Comparison of ENCODE assay signal across 27 cellular contexts in the genomic region with DNA sequence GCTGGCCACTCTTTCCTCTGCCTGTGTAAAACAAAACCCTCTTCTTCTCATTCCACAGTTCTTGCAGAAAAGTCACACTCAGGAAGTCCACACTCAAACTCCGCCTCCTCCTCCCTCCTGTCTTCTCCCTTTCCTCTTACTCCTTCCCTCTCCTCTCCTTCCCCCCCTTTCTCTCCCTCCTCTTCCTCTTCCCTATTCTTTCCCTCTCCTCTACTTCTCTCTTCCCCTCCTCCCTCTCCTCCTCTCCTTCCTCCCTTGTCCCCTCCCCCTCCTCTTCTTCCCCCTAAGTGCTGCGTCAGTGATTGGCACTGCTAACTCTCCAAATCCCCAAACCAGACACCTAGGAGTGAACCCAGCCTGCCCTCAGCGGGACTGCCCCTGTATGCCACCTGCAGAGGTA.
A peak's percentile ranks its signal among the peaks of the same experiment; 100 is the strongest.
DNase-seq lines count a peak whose midpoint lies in the region; ATAC-seq, FAIRE-seq and TF ChIP-seq lines count a peak whose summit lies in the region.
"Had no signal": no experiment of that assay in that cellular context is flagged by ENCODE, and none has a peak within 500 bp of the region (broad histone marks: within the 10 kb centered on the region; RNA-seq: fewer than 3 reads in every experiment).

No MANE protein-coding gene starts in this region.

- H3K56ac ChIP-seq in H1 (replicated peaks; ENCODE audit: insufficient read length, low read depth, low read length) = no peak overlapping the region

- TF ChIP-seq POLR2A in HepG2 (IDR thresholded peaks at IDR 0.05; ENCODE audit: insufficient read depth in 1 of 2, low read depth in 2 of 2, low read length in 2 of 2) (no peak), right lobe of liver (IDR thresholded peaks at IDR 0.05) (no peak), H1 (IDR thresholded peaks at IDR 0.05; ENCODE audit: control extremely low read depth in 1 of 2, low read depth in 2 of 2, low read length in 2 of 2) (no peak), gastrocnemius medialis (IDR thresholded peaks at IDR 0.05) (no peak)

- H3K36me3 ChIP-seq in HepG2 (replicated peaks in 1 of 2; ENCODE audit: control insufficient read depth in 1 of 2, insufficient read depth in 2 of 2, low read length in 2 of 2) = no peaks in the 10 kb centered on the region
- H3K36me3 ChIP-seq in right lobe of liver = no peaks in the 10 kb centered on the region
- H3K36me3 ChIP-seq in H1 (ENCODE audit: control insufficient read depth in 2 of 4, insufficient read depth in 4 of 4, low read length in 3 of 4) = no peaks in the 10 kb centered on the region
- H3K36me3 ChIP-seq in lower lobe of right lung = no peaks in the 10 kb centered on the region
- no peaks in the 10 kb centered on the region for H3K36me3 ChIP-seq in gastrocnemius medialis
- H3K36me3 ChIP-seq in GM23338 (ENCODE audit: insufficient read depth) = peaks cover 6% of the 10 kb centered on the region; the same call in 1 of the 2 replicates
- H3K36me3 ChIP-seq: MG63, SJCRH30 had no signal

- peak overlapping the region; percentile 69 for H3K4me2 ChIP-seq in HepG2 (ENCODE audit: low read depth, low read length)
- H3K4me2 ChIP-seq in H1 (ENCODE audit: insufficient read depth in 1 of 2, low read depth in 2 of 2, low read length in 2 of 2) = peak overlapping the region in 1 of 2 experiments; percentile 17; a peak in 1 of 4 replicates
- H3K4me2 ChIP-seq in GM23338 = no peak overlapping the region
- H3K4me2 ChIP-seq: PC-9 had no signal

- H2BK15ac ChIP-seq in H1 (ENCODE audit: low read length) = no peak overlapping the region

- H3K27me3 ChIP-seq in HepG2 (ENCODE audit: control insufficient read depth in 1 of 2, insufficient read depth in 2 of 2, low read length in 2 of 2) = no peaks in the 10 kb centered on the region
- no peaks in the 10 kb centered on the region for H3K27me3 ChIP-seq in right lobe of liver
- H3K27me3 ChIP-seq in H1 (replicated peaks in 1 of 4; ENCODE audit: control insufficient read depth in 3 of 4, extremely low read depth in 1 of 4, insufficient read depth in 3 of 4, low read length in 3 of 4) = no peaks in the 10 kb centered on the region
- H3K27me3 ChIP-seq in lower lobe of right lung (ENCODE audit: low read depth) = no peaks in the 10 kb centered on the region
- H3K27me3 ChIP-seq in gastrocnemius medialis = no peaks in the 10 kb centered on the region
- H3K27me3 ChIP-seq in GM23338 (ENCODE audit: insufficient read depth) = no peaks in the 10 kb centered on the region
- H3K27me3 ChIP-seq: MG63, SJCRH30 had no signal

- H3K23ac ChIP-seq in H1 (ENCODE audit: insufficient read length) = no peak overlapping the region

- POLR2A ChIA-PET in HepG2 (lab: Yijun Ruan, JAX) = no interaction called here
- POLR2A ChIA-PET in H1 (lab: Charles Lee; ENCODE audit: partially characterized antibody) = no interaction called here

- no peak for FAIRE-seq in HepG2 (lab: Jason Lieb, UNC)
- no peak for FAIRE-seq in H1 (lab: Jason Lieb, UNC)
- FAIRE-seq: GM12891 had no signal

- intact Hi-C loops in HepG2 (cut with micrococcal nuclease; ENCODE audit: unreplicated experiment) = no loop called here
- intact Hi-C loops in right lobe of liver (cut with DNase I) = no loop called here
- intact Hi-C loops in lower lobe of right lung (cut with DNase I) = no loop called here
- intact Hi-C loops in activated naive CD4-positive, alpha-beta T cell treated with anti-CD3 and anti-CD28 coated beads for 36 hours (cut with micrococcal nuclease) = no loop called here
- intact Hi-C loops in gastrocnemius medialis (cut with DNase I; ENCODE audit: low total_unique reads) = no loop called here

- H3K4me3 ChIP-seq in HepG2 (replicated peaks in 1 of 3; ENCODE audit: insufficient read depth in 1 of 3, low read depth in 2 of 3, low read length in 3 of 3) = peak overlapping the region in 1 of 3 experiments; percentile 39; a peak in 1 of 6 replicates
- H3K4me3 ChIP-seq in right lobe of liver = no peak overlapping the region
- no peak overlapping the region for H3K4me3 ChIP-seq in H1 (ENCODE audit: extremely low read depth in 1 of 4, insufficient read depth in 2 of 4, low read depth in 3 of 4, low read length in 4 of 4)
- no peak overlapping the region for H3K4me3 ChIP-seq in lower lobe of right lung
- no peak overlapping the region for H3K4me3 ChIP-seq in gastrocnemius medialis
- no peak overlapping the region for H3K4me3 ChIP-seq in GM23338
- H3K4me3 ChIP-seq: MG63, PC-9, SJCRH30 had no signal

- no peak overlapping the region for H3K14ac ChIP-seq in H1 (ENCODE audit: insufficient read length)

- H3K9ac ChIP-seq in HepG2 (ENCODE audit: insufficient read depth, low read depth, low read length) = no peak overlapping the region
- H3K9ac ChIP-seq in H1 (replicated peaks in 1 of 4; ENCODE audit: extremely low read depth in 1 of 4, low read depth in 3 of 4, low read length in 3 of 4) = no peak overlapping the region

- H3K4me1 Mint-ChIP-seq in activated naive CD4-positive, alpha-beta T cell treated with anti-CD3 and anti-CD28 coated beads for 36 hours (ENCODE audit: low read depth) = no peaks in the 10 kb centered on the region
- peaks cover 17% of the 10 kb centered on the region for H3K4me1 Mint-ChIP-seq in GM23338

- H4K20me1 ChIP-seq in HepG2 (ENCODE audit: insufficient read depth, low read length) = no peaks in the 10 kb centered on the region
- no peaks in the 10 kb centered on the region for H4K20me1 ChIP-seq in H1 (replicated peaks in 1 of 2; ENCODE audit: control insufficient read depth in 1 of 2, insufficient read depth in 2 of 2, low read length in 2 of 2)
- H4K20me1 ChIP-seq in GM23338 (replicated peaks; ENCODE audit: insufficient read depth) = no peaks in the 10 kb centered on the region

- no peak overlapping the region for H3K4ac ChIP-seq in H1 (replicated peaks; ENCODE audit: insufficient read length, low read depth, low read length)

- H3K27ac ChIP-seq in HepG2 (ENCODE audit: extremely low read length, insufficient read depth, low read length) (no peak overlapping the region), right lobe of liver (no peak overlapping the region), H1 (ENCODE audit: low read depth, low read length) (no peak overlapping the region), lower lobe of right lung (no peak overlapping the region), gastrocnemius medialis (no peak overlapping the region), GM23338 (ENCODE audit: low read depth) (no peak overlapping the region)
- H3K27ac ChIP-seq: 22Rv1, PC-9, SJCRH30 had no signal

- no peak overlapping the region for H4K5ac ChIP-seq in H1 (ENCODE audit: insufficient read length, low read depth, low read length)

- no TSS peak for BruUV-seq in HepG2 (replicated peaks; lab: Mats Ljungman, UMichigan)

- no peak overlapping the region for H3K4me3 Mint-ChIP-seq in activated naive CD4-positive, alpha-beta T cell treated with anti-CD3 and anti-CD28 coated beads for 36 hours
- H3K4me3 Mint-ChIP-seq in GM23338 = no peak overlapping the region
- H3K4me3 Mint-ChIP-seq: B cell; CD4-positive, alpha-beta T cell had no signal

- H2BK5ac ChIP-seq in H1 (ENCODE audit: low read depth, low read length) = no peak overlapping the region

- no peak overlapping the region for H2BK12ac ChIP-seq in H1 (ENCODE audit: low read depth, low read length)

- H3K27me3 Mint-ChIP-seq in activated naive CD4-positive, alpha-beta T cell treated with anti-CD3 and anti-CD28 coated beads for 36 hours (ENCODE audit: low read depth) = no peaks in the 10 kb centered on the region
- peaks cover 15% of the 10 kb centered on the region for H3K27me3 Mint-ChIP-seq in GM23338 (ENCODE audit: insufficient read depth, low read depth, poor library complexity)

- DNase-seq in HepG2 (ENCODE audit: low spot score) (no peak), right lobe of liver (no peak), H1 (ENCODE audit: low read depth in 1 of 2, low spot score in 2 of 2) (no peak), lower lobe of right lung (peak; percentile 14), gastrocnemius medialis (no peak), GM23338 (ENCODE audit: low spot score) (no peak), DMS53 (lab: John Stamatoyannopoulos, UW) (no peak)
- DNase-seq in activated naive CD4-positive, alpha-beta T cell treated with anti-CD3 and anti-CD28 coated beads for 36 hours = no peak
- DNase-seq: CD4-positive, alpha-beta T cell; COR-L47; DMS79; EL; GDM1; KBM-7; MG63; NCI-H1105 treated with DMSO at 0.1 percent for 48 hours; NCI-H146; NCI-H1930; NCI-H2107; NCI-H82; PC-9; SJCRH30 had no signal

- no peak overlapping the region for H4K91ac ChIP-seq in H1 (replicated peaks; ENCODE audit: insufficient read length, low read length)

- no peaks in the 10 kb centered on the region for H3K9me2 ChIP-seq in GM23338 (ENCODE audit: insufficient read depth)

- 0 out of 2 replicates have a peak overlapping the region, but pooled peaks have one; percentile 10 for H2BK20ac ChIP-seq in H1 (ENCODE audit: low read length)

- ATAC-seq in HepG2 = no peak
- no peak for ATAC-seq in right lobe of liver
- ATAC-seq in lower lobe of right lung = no peak
- no peak for ATAC-seq in gastrocnemius medialis
- no peak for ATAC-seq in GM23338
- ATAC-seq: Right ventricle myocardium inferior, SK-N-SH treated with all-trans-retinoic acid at 6 μM for 48 hours had no signal

- H3F3A ChIP-seq in GM23338 (replicated peaks; ENCODE audit: low read depth) = no peaks in the 10 kb centered on the region

- H3K4me1 ChIP-seq in HepG2 (ENCODE audit: insufficient read depth, low read length) = peaks cover 18% of the 10 kb centered on the region
- H3K4me1 ChIP-seq in right lobe of liver = no peaks in the 10 kb centered on the region
- H3K4me1 ChIP-seq in H1 (replicated peaks in 1 of 4; ENCODE audit: control insufficient read depth in 3 of 4, insufficient read depth in 4 of 4, low read length in 3 of 4) = peaks cover 0 to 6% (median 2%) of the 10 kb centered on the region in 4 experiments; a peak in 2 of 7 replicates
- H3K4me1 ChIP-seq in lower lobe of right lung = no peaks in the 10 kb centered on the region
- no peaks in the 10 kb centered on the region for H3K4me1 ChIP-seq in gastrocnemius medialis
- peaks cover 5% of the 10 kb centered on the region; the same call in 1 of the 2 replicates for H3K4me1 ChIP-seq in GM23338 (ENCODE audit: insufficient read depth)

- H3K23me2 ChIP-seq in H1 (ENCODE audit: low read depth, low read length) = peaks cover 2% of the 10 kb centered on the region; the same call in 1 of the 2 replicates

- no peaks in the 10 kb centered on the region for H3K79me1 ChIP-seq in H1 (ENCODE audit: low read depth, low read length)

- no peak for TF ChIP-seq CTCF in HepG2 (CRISPR knock-in tag; IDR thresholded peaks at IDR 0.05)
- no peak for TF ChIP-seq CTCF in right lobe of liver (IDR thresholded peaks at IDR 0.05)
- TF ChIP-seq CTCF in H1 (IDR thresholded peaks at IDR 0.05; ENCODE audit: control extremely low read depth in 1 of 3, insufficient read depth in 1 of 3, low read depth in 1 of 3, low read length in 3 of 3) = no peak
- TF ChIP-seq CTCF in lower lobe of right lung (IDR thresholded peaks at IDR 0.05) = no peak
- TF ChIP-seq CTCF in gastrocnemius medialis (IDR thresholded peaks at IDR 0.05 in 4 of 5, conservative IDR thresholded peaks at IDR 0.05 in 1 of 5) = no peak
- TF ChIP-seq CTCF in GM23338 (conservative IDR thresholded peaks at IDR 0.05; ENCODE audit: low read depth in 2 of 2) = no peak

- WGBS in HepG2 (ENCODE audit: low lambda C conversion rate) = 40% methylated on average over 3 of the region's 3 CpGs
- WGBS in right lobe of liver (ENCODE audit: insufficient coverage, low coverage, low lambda C conversion rate, missing lambda C conversion rate) = 72% methylated on average over 3 of the region's 3 CpGs
- WGBS in H1 (ENCODE audit: extremely low coverage in 1 of 2, insufficient coverage in 1 of 2, insufficient read length in 1 of 2, insufficient replicate concordance in 2 of 2, low coverage in 1 of 2, low lambda C conversion rate in 2 of 2, missing lambda C conversion rate in 1 of 2), 2 experiments = 70% methylated on average over 3 of the region's 3 CpGs; no CpG with 5 or more reads in 1 of the 2 experiments

- peaks cover 7% of the 10 kb centered on the region for H3K36me3 Mint-ChIP-seq in activated naive CD4-positive, alpha-beta T cell treated with anti-CD3 and anti-CD28 coated beads for 36 hours (ENCODE audit: low read depth)
- H3K36me3 Mint-ChIP-seq in GM23338 (ENCODE audit: low read depth) = peaks cover 13% of the 10 kb centered on the region

- TF ChIP-seq RAD21 in HepG2 (CRISPR knock-in tag; IDR thresholded peaks at IDR 0.05) (no peak), H1 (IDR thresholded peaks at IDR 0.05 in 1 of 2, conservative IDR thresholded peaks at IDR 0.05 in 1 of 2; ENCODE audit: low read depth in 2 of 2, low read length in 2 of 2) (no peak)

- CTCF ChIA-PET in HepG2 (lab: Yijun Ruan, JAX; ENCODE audit: low intra/inter-chr PET ratio, low total read pairs) = no interaction called here
- CTCF ChIA-PET in H1 (lab: Charles Lee; ENCODE audit: partially characterized antibody) = interaction anchor here (0.8 to 4.1 kb wide), 4 partner anchors 8 to 81 kb away, joined by 3 to 44 read pairs (median 5); no protein-coding TSS in a partner anchor
- CTCF ChIA-PET in activated naive CD4-positive, alpha-beta T cell treated with anti-CD3 and anti-CD28 coated beads for 36 hours (lab: Charles Lee) = no interaction called here

- H3K27ac Mint-ChIP-seq in activated naive CD4-positive, alpha-beta T cell treated with anti-CD3 and anti-CD28 coated beads for 36 hours = no peak overlapping the region
- no peak overlapping the region for H3K27ac Mint-ChIP-seq in GM23338
- H3K27ac Mint-ChIP-seq: B cell; CD4-positive, alpha-beta T cell had no signal

- H3K18ac ChIP-seq in H1 (ENCODE audit: extremely low read depth, low read length) = no peak overlapping the region; the same call in 1 of the 2 replicates

- TF ChIP-seq EP300 in HepG2 (IDR thresholded peaks at IDR 0.05; ENCODE audit: low read depth in 2 of 2, low read length in 2 of 2) (no peak), HepG2 (CRISPR knock-in tag; IDR thresholded peaks at IDR 0.05; ENCODE audit: borderline replicate concordance) (no peak), H1 (IDR thresholded peaks at IDR 0.05; ENCODE audit: borderline replicate concordance in 1 of 2, low read depth in 2 of 2, low read length in 2 of 2) (no peak)

- H3K79me2 ChIP-seq in HepG2 (ENCODE audit: insufficient read depth, low read length) (no peaks in the 10 kb centered on the region), H1 (ENCODE audit: control insufficient read depth in 1 of 2, insufficient read depth in 2 of 2, low read length in 2 of 2) (no peaks in the 10 kb centered on the region), GM23338 (replicated peaks; ENCODE audit: insufficient read depth) (no peaks in the 10 kb centered on the region)

- H2AFZ ChIP-seq in HepG2 (ENCODE audit: low read length) (no peak overlapping the region), H1 (ENCODE audit: low read length) (no peak overlapping the region), GM23338 (no peak overlapping the region; the same call in 1 of the 2 replicates)
- H2AFZ ChIP-seq: PC-9 had no signal

- peaks cover 17% of the 10 kb centered on the region for H3K9me3 Mint-ChIP-seq in activated naive CD4-positive, alpha-beta T cell treated with anti-CD3 and anti-CD28 coated beads for 36 hours
- H3K9me3 Mint-ChIP-seq in GM23338 = peaks cover 27% of the 10 kb centered on the region

- H3K9me3 ChIP-seq in HepG2 (ENCODE audit: low read length) (peaks cover 19% of the 10 kb centered on the region), right lobe of liver (peaks cover 0 to 7% (median 0%) of the 10 kb centered on the region in 4 donors), H1 (ENCODE audit: insufficient read depth in 2 of 2, low read depth in 1 of 2, low read length in 1 of 2) (peaks cover 2 to 4% of the 10 kb centered on the region in 2 experiments; a peak in 2 of 4 replicates), lower lobe of right lung (peaks cover 16% of the 10 kb centered on the region), gastrocnemius medialis (peaks cover 0 to 12% (median 0%) of the 10 kb centered on the region in 3 donors)

- in situ Hi-C loops in HepG2 (cut with HindIII; ENCODE audit: extremely low pct_ligation_motif_present, low pct_unique_long_range_greater_than_20kb) (no loop called here), gastrocnemius medialis (cut with MboI; ENCODE audit: low sequenced_read_pairs in 4 of 4) (no loop called here)

- no peak overlapping the region for H4K8ac ChIP-seq in H1 (ENCODE audit: extremely low read depth, insufficient read depth, low read length)

- no peak overlapping the region for H2BK120ac ChIP-seq in H1 (replicated peaks; ENCODE audit: low read depth, low read length)

- H2AK5ac ChIP-seq in H1 (ENCODE audit: low read depth, low read length) = no peak overlapping the region
